ENCODE assay signal across 21 cellular contexts in genomic region chr16:74807052-74807646, GRCh38. TPM values are rescaled to one million over a fixed set of nuclear protein-coding genes. Genes with fewer than 3 reads are reported as not detected.
A peak's percentile ranks its signal among the peaks of the same experiment; 100 is the strongest.
DNase-seq lines count a peak whose midpoint lies in the region; ATAC-seq and TF ChIP-seq lines count a peak whose summit lies in the region.
"Had no signal": no experiment of that assay in that cellular context is flagged by ENCODE, and none has a peak within 500 bp of the region (broad histone marks: within the 10 kb centered on the region; RNA-seq: fewer than 3 reads in every experiment).

No MANE protein-coding gene starts in this region.

- TF ChIP-seq CTCF in natural killer cell (IDR thresholded peaks at IDR 0.05) (no peak), mucosa of descending colon (IDR thresholded peaks at IDR 0.05) (no peak), psoas muscle (IDR thresholded peaks at IDR 0.05) (no peak)

- no peak overlapping the region for H3K27ac Mint-ChIP-seq in natural killer cell treated with Interleukin-12 subunit alpha and Interleukin-12 subunit beta and Interleukin-15 and Interleukin-18, amount 100 ng/mL, for 72 hours
- no peak overlapping the region for H3K27ac Mint-ChIP-seq in natural killer cell
- H3K27ac Mint-ChIP-seq in stimulated activated effector memory CD8-positive, alpha-beta T cell treated with anti-CD3 and anti-CD28 coated beads, Interleukin-12 subunit alpha, Interleukin-12 subunit beta, amount 100 ng/mL, for 72 hours = no peak overlapping the region
- H3K27ac Mint-ChIP-seq: B cell; CD4-positive, CD25-positive, alpha-beta regulatory T cell; CD8-positive, alpha-beta T cell had no signal

- H3K4me3 ChIP-seq in mucosa of descending colon (no peak overlapping the region), psoas muscle (no peak overlapping the region)
- H3K4me3 ChIP-seq: BLaER1, GM12878, GM23248 had no signal

- H3K4me1 Mint-ChIP-seq in natural killer cell treated with Interleukin-12 subunit alpha and Interleukin-12 subunit beta and Interleukin-15 and Interleukin-18, amount 100 ng/mL, for 72 hours (ENCODE audit: low read depth in 2 of 2) = no peaks in the 10 kb centered on the region
- H3K4me1 Mint-ChIP-seq in natural killer cell = no peaks in the 10 kb centered on the region
- H3K4me1 Mint-ChIP-seq in stimulated activated effector memory CD8-positive, alpha-beta T cell treated with anti-CD3 and anti-CD28 coated beads, Interleukin-12 subunit alpha, Interleukin-12 subunit beta, amount 100 ng/mL, for 72 hours = no peaks in the 10 kb centered on the region
- H3K4me1 Mint-ChIP-seq: B cell; CD4-positive, CD25-positive, alpha-beta regulatory T cell had no signal

- no peak overlapping the region for H3K27ac ChIP-seq in psoas muscle
- H3K27ac ChIP-seq: 22Rv1, BLaER1, C4-2B, GM23248 had no signal

- no peaks in the 10 kb centered on the region for H3K27me3 ChIP-seq in psoas muscle (ENCODE audit: insufficient read depth in 3 of 3, low read length in 2 of 3)
- H3K27me3 ChIP-seq: BLaER1 had no signal

- H3K4me1 ChIP-seq in mucosa of descending colon (ENCODE audit: low read depth) (no peaks in the 10 kb centered on the region), psoas muscle (no peaks in the 10 kb centered on the region)
- H3K4me1 ChIP-seq: BLaER1 had no signal

- no peaks in the 10 kb centered on the region for H3K9me3 Mint-ChIP-seq in natural killer cell treated with Interleukin-12 subunit alpha and Interleukin-12 subunit beta and Interleukin-15 and Interleukin-18, amount 100 ng/mL, for 72 hours
- H3K9me3 Mint-ChIP-seq in natural killer cell = no peaks in the 10 kb centered on the region
- no peaks in the 10 kb centered on the region for H3K9me3 Mint-ChIP-seq in stimulated activated effector memory CD8-positive, alpha-beta T cell treated with anti-CD3 and anti-CD28 coated beads, Interleukin-12 subunit alpha, Interleukin-12 subunit beta, amount 100 ng/mL, for 72 hours
- H3K9me3 Mint-ChIP-seq: CD8-positive, alpha-beta T cell had no signal

- peaks cover 8% of the 10 kb centered on the region for H3K36me3 Mint-ChIP-seq in natural killer cell treated with Interleukin-12 subunit alpha and Interleukin-12 subunit beta and Interleukin-15 and Interleukin-18, amount 100 ng/mL, for 72 hours
- H3K36me3 Mint-ChIP-seq in natural killer cell = no peaks in the 10 kb centered on the region
- no peaks in the 10 kb centered on the region for H3K36me3 Mint-ChIP-seq in stimulated activated effector memory CD8-positive, alpha-beta T cell treated with anti-CD3 and anti-CD28 coated beads, Interleukin-12 subunit alpha, Interleukin-12 subunit beta, amount 100 ng/mL, for 72 hours
- H3K36me3 Mint-ChIP-seq: CD4-positive, CD25-positive, alpha-beta regulatory T cell; CD8-positive, alpha-beta T cell had no signal

- intact Hi-C loops in natural killer cell (cut with micrococcal nuclease) = no loop called here
- intact Hi-C loops in mucosa of descending colon (cut with DNase I, micrococcal nuclease) = no loop called here
- intact Hi-C loops in psoas muscle (cut with DNase I) = no loop called here

- 86 to 91% (median 87%) methylated on average over 7 of the region's 7 CpGs for WGBS in psoas muscle, 3 donors

- H3K36me3 ChIP-seq in mucosa of descending colon (ENCODE audit: low read depth) (no peaks in the 10 kb centered on the region), psoas muscle (ENCODE audit: insufficient read depth in 1 of 2, low read depth in 1 of 2) (no peaks in the 10 kb centered on the region)
- H3K36me3 ChIP-seq: BLaER1 had no signal

- ATAC-seq in natural killer cell treated with Interleukin-12 subunit alpha and Interleukin-12 subunit beta and Interleukin-15 and Interleukin-18, amount 100 ng/mL, for 72 hours = peak; percentile 31 to 53
- ATAC-seq in natural killer cell (no peak), mucosa of descending colon (peak; percentile 30), psoas muscle (no peak), HG03159 (IDR thresholded peaks at IDR 0.05; ENCODE audit: unreplicated experiment) (no peak)
- peak; percentile 31 for ATAC-seq in stimulated activated effector memory CD8-positive, alpha-beta T cell treated with anti-CD3 and anti-CD28 coated beads, Interleukin-12 subunit alpha, Interleukin-12 subunit beta, amount 100 ng/mL, for 72 hours
- ATAC-seq: CD8-positive, alpha-beta T cell; GM12878 had no signal

- H3K9me3 ChIP-seq in mucosa of descending colon (peaks cover 3% of the 10 kb centered on the region), psoas muscle (no peaks in the 10 kb centered on the region)

- peaks cover 15 to 38% of the 10 kb centered on the region in 2 donors for H3K27me3 Mint-ChIP-seq in natural killer cell treated with Interleukin-12 subunit alpha and Interleukin-12 subunit beta and Interleukin-15 and Interleukin-18, amount 100 ng/mL, for 72 hours
- H3K27me3 Mint-ChIP-seq in natural killer cell (ENCODE audit: low read depth in 2 of 2) = peaks cover 12 to 36% of the 10 kb centered on the region in 2 donors

- no peak overlapping the region for H3K4me3 Mint-ChIP-seq in natural killer cell treated with Interleukin-12 subunit alpha and Interleukin-12 subunit beta and Interleukin-15 and Interleukin-18, amount 100 ng/mL, for 72 hours
- no peak overlapping the region for H3K4me3 Mint-ChIP-seq in natural killer cell
- no peak overlapping the region for H3K4me3 Mint-ChIP-seq in stimulated activated effector memory CD8-positive, alpha-beta T cell treated with anti-CD3 and anti-CD28 coated beads, Interleukin-12 subunit alpha, Interleukin-12 subunit beta, amount 100 ng/mL, for 72 hours
- H3K4me3 Mint-ChIP-seq: B cell; CD4-positive, CD25-positive, alpha-beta regulatory T cell; CD8-positive, alpha-beta T cell had no signal

- no peak for DNase-seq in natural killer cell treated with Interleukin-12 subunit alpha and Interleukin-12 subunit beta and Interleukin-15 and Interleukin-18, amount 100 ng/mL, for 72 hours (ENCODE audit: low spot score)
- no peak for DNase-seq in natural killer cell
- DNase-seq in mucosa of descending colon = no peak
- DNase-seq in stimulated activated effector memory CD8-positive, alpha-beta T cell treated with anti-CD3 and anti-CD28 coated beads, Interleukin-12 subunit alpha, Interleukin-12 subunit beta, amount 100 ng/mL, for 72 hours (ENCODE audit: low spot score in 2 of 2) = peak in 1 of 2 donors; percentile 43
- DNase-seq in psoas muscle = no peak
- DNase-seq in ecto neural progenitor cell (ENCODE audit: low spot score) = no peak
- DNase-seq: CD4-positive, CD25-positive, alpha-beta regulatory T cell; CD8-positive, alpha-beta T cell; DMS153; DND-41; GDM1; GM23248; H7; HCEC 1CT had no signal

RNA-seq across cellular contexts. Expression of gene FA2H, which starts 32.5 kb away (rescaled TPM):
- total RNA-seq in natural killer cell treated with Interleukin-12 subunit alpha and Interleukin-12 subunit beta and Interleukin-15 and Interleukin-18, amount 100 ng/mL, for 72 hours = not detected
- total RNA-seq in natural killer cell (under 1 TPM in 2 of 3 donors, not detected in 1; 0.14 to 0.93 TPM), mucosa of descending colon (10 to 100 TPM; 17.3 to 60.0 (median 44.0) TPM), psoas muscle (not detected)
- under 1 TPM; 0.06 to 0.10 (median 0.07) TPM for polyA plus RNA-seq in psoas muscle
- total RNA-seq: CD8-positive, alpha-beta T cell; GM23248 had no signal
- polyA plus RNA-seq: AG04450; CD4-positive, CD25-positive, alpha-beta regulatory T cell; GM23248 had no signal

Comparison
In these comparisons a context has a peak if more than half of its experiments do, and no peak if none do; other contexts are left out.
1. ATAC-seq: peak in natural killer cell treated with Interleukin-12 subunit alpha and Interleukin-12 subunit beta and Interleukin-15 and Interleukin-18, amount 100 ng/mL, for 72 hours (2 of 2), mucosa of descending colon (single experiment) and stimulated activated effector memory CD8-positive, alpha-beta T cell treated with anti-CD3 and anti-CD28 coated beads, Interleukin-12 subunit alpha, Interleukin-12 subunit beta, amount 100 ng/mL, for 72 hours (single experiment); none in natural killer cell (0 of 3), psoas muscle (0 of 4) and HG03159 (single experiment).
2. RNA of gene FA2H, which starts 32.5 kb away (total RNA-seq): 17.3 to 60.0 TPM in mucosa of descending colon; 0.14 to 0.93 TPM in natural killer cell, not detected in natural killer cell treated with Interleukin-12 subunit alpha and Interleukin-12 subunit beta and Interleukin-15 and Interleukin-18, amount 100 ng/mL, for 72 hours and not detected in psoas muscle; every median in the first group is over 4 times any median in the second.